Comparison of ENCODE assay signal across 8 cellular contexts in genomic region chr6:47242483-47243386, GRCh38.
DNase-seq lines count a peak whose midpoint lies in the region; ATAC-seq and TF ChIP-seq lines count a peak whose summit lies in the region.
"Had no signal": no experiment of that assay in that cellular context is flagged by ENCODE, and none has a peak within 500 bp of the region (broad histone marks: within the 10 kb centered on the region; RNA-seq: fewer than 3 reads in every experiment).

No MANE protein-coding gene starts in this region.

- H3K27me3 ChIP-seq in brain microvascular endothelial cell (replicated peaks): no peaks in the 10 kb centered on the region

- DNase-seq in NCI-H1105 (lab: John Stamatoyannopoulos, UW): peak; percentile 67
- peak; percentile 2 for DNase-seq in T-helper 22 cell (ENCODE audit: low read depth)
- DNase-seq in brain microvascular endothelial cell: peak; percentile 90
- peak; percentile 97 for DNase-seq in iris pigment epithelial cell (ENCODE audit: low read depth)
- DNase-seq in stimulated activated CD4-positive, alpha-beta T cell treated with anti-CD3 and anti-CD28 coated beads, Interleukin-15, amount 100 ng/mL, for 24 hours: peak; percentile 59

- ATAC-seq in GM18508 (IDR thresholded peaks at IDR 0.05; ENCODE audit: insufficient read depth, unreplicated experiment) (peak; percentile 92), HG02763 (IDR thresholded peaks at IDR 0.05; ENCODE audit: unreplicated experiment) (peak; percentile 96)

- H3K36me3 ChIP-seq in brain microvascular endothelial cell (replicated peaks): no peaks in the 10 kb centered on the region
- H3K36me3 ChIP-seq: thoracic aorta had no signal

- no peak overlapping the region for H3K4me3 ChIP-seq in brain microvascular endothelial cell (ENCODE audit: low read depth, low read length)
- H3K4me3 ChIP-seq: thoracic aorta had no signal

- in situ Hi-C loops in brain microvascular endothelial cell (cut with HindIII; ENCODE audit: low pct_ligation_motif_present, low sequenced_read_pairs): no loop called here

- peak overlapping the region; percentile 67 for H3K27ac ChIP-seq in brain microvascular endothelial cell

- TF ChIP-seq CTCF in brain microvascular endothelial cell (IDR thresholded peaks at IDR 0.05; ENCODE audit: low read depth, low read length, missing control alignments): no peak

Comparison
In these comparisons a context has a peak if more than half of its experiments do, and no peak if none do; other contexts are left out.
1. DNase-seq: peak in every context shown above with its lines; median percentile 97 in iris pigment epithelial cell; 90 in brain microvascular endothelial cell; 67 in NCI-H1105; 59 in stimulated activated CD4-positive, alpha-beta T cell treated with anti-CD3 and anti-CD28 coated beads, Interleukin-15, amount 100 ng/mL, for 24 hours; 2 in T-helper 22 cell.